14 cellular contexts compared by ENCODE assay signal in genomic region chr15:50652671-50653070, GRCh38.
"Had no signal": no experiment of that assay in that cellular context is flagged by ENCODE, and none has a peak within 500 bp of the region (broad histone marks: within the 10 kb centered on the region; RNA-seq: fewer than 3 reads in every experiment).

No MANE protein-coding gene starts in this region.

- H3K4me3 Mint-ChIP-seq: activated B cell treated with CpG ODN at 0.5 μM for 24 hours; activated T-cell treated with anti-CD3 and anti-CD28 coated beads, Interleukin-2, amount 50 U/mL, for 4 hours; mesothelial cell of epicardium; stimulated activated naive B cell treated with anti-CD40 and anti-IgM and Interleukin-4, amounts not matched to agents 10 μg/mL and 1 μg/mL and 100 μg/mL, for 72 hours had no signal

- H3K27ac ChIP-seq: colonic mucosa, gastroesophageal sphincter, SK-N-MC, spleen, upper lobe of left lung had no signal

- H3K4me1 Mint-ChIP-seq: mesothelial cell of epicardium had no signal

- H3K27ac Mint-ChIP-seq: activated B cell treated with CpG ODN at 0.5 μM for 24 hours, mesothelial cell of epicardium had no signal

- H3K4me3 ChIP-seq: colonic mucosa, gastroesophageal sphincter, SK-N-MC, spleen, upper lobe of left lung had no signal

- H3K9me3 Mint-ChIP-seq: activated B cell treated with CpG ODN at 0.5 μM for 24 hours; activated T-cell treated with anti-CD3 and anti-CD28 coated beads, Interleukin-2, amount 50 U/mL, for 4 hours; mesothelial cell of epicardium; stimulated activated naive B cell treated with anti-CD40 and anti-IgM and Interleukin-4, amounts not matched to agents 10 μg/mL and 1 μg/mL and 100 μg/mL, for 72 hours had no signal

- H3K27me3 Mint-ChIP-seq: activated B cell treated with CpG ODN at 0.5 μM for 24 hours; stimulated activated naive B cell treated with anti-CD40 and anti-IgM and Interleukin-4, amounts not matched to agents 10 μg/mL and 1 μg/mL and 100 μg/mL, for 72 hours had no signal

- DNase-seq: activated B cell treated with CpG ODN at 0.5 μM for 24 hours; activated CD4-positive, alpha-beta T cell treated with anti-CD3 and anti-CD28 coated beads, Interleukin-2, amount 50 U/mL, for 1 hour; activated naive CD4-positive, alpha-beta T cell treated with Interleukin-2 at 50 U/mL for 16 hours; activated T-cell treated with anti-CD3 and anti-CD28 coated beads, Interleukin-2, amount 50 U/mL, for 4 hours; colonic mucosa; effector CD4-positive, alpha-beta T cell; spleen; stimulated activated CD4-positive, alpha-beta T cell treated with anti-CD3 and anti-CD28 coated beads, Interleukin-1b, Interleukin-23, amount 100 ng/mL, for 48 hours; stimulated activated naive B cell treated with anti-CD40 and anti-IgM and Interleukin-4, amounts not matched to agents 10 μg/mL and 1 μg/mL and 100 μg/mL, for 72 hours; upper lobe of left lung had no signal

- H3K27me3 ChIP-seq: colonic mucosa, gastroesophageal sphincter, spleen, upper lobe of left lung had no signal

- H3K9me3 ChIP-seq: colonic mucosa, gastroesophageal sphincter, spleen, upper lobe of left lung had no signal

- ATAC-seq: activated T-cell treated with anti-CD3 and anti-CD28 coated beads, Interleukin-2, amount 50 U/mL, for 4 hours; gastroesophageal sphincter; sciatic nerve; stimulated activated naive B cell treated with anti-CD40 and anti-IgM and Interleukin-4, amounts not matched to agents 10 μg/mL and 1 μg/mL and 100 μg/mL, for 72 hours had no signal

- H3K4me1 ChIP-seq: colonic mucosa, gastroesophageal sphincter, spleen, upper lobe of left lung had no signal
